ENCODE assay signal across 8 cellular contexts in the genomic region with DNA sequence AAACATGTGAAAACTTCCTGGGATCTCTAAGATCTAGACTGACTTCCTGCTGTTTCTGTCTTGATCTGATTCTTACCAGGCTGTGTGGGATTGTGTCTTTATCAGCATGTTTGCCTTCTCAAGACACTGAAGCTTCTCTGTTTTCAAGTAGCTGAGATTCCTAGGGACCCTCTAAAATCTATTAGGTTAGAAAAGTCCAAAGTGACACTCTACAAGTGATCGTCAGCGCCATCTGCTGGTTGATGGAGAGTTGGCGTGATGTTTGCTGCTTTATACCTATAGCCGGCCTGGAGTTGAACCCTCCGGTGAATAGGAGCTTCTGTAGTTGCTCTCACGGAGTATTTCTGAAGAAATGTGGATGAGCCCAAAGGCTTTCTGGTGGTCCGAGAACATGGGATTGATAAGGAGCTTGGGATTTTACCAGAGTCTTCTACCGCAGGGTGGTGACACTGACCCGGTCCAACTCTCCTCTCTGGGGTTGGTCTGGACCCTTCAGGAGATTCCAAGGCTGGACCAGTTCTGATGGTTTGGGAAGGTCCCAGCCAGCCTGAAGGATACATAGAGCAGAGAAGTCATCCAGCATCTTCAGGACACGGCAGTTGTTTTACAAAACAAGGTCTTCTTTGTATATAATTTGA.
DNase-seq lines count a peak whose midpoint lies in the region; ATAC-seq lines count a peak whose summit lies in the region.

No MANE protein-coding gene starts in this region.

- H3K4me1 ChIP-seq in NT2/D1 (ENCODE audit: insufficient read depth, insufficient read length) = no peaks in the 10 kb centered on the region

- POLR2A ChIA-PET in naive thymus-derived CD8-positive, alpha-beta T cell (lab: Charles Lee) = no interaction called here

- no peaks in the 10 kb centered on the region for H3K27me3 ChIP-seq in NT2/D1 (ENCODE audit: insufficient read depth, insufficient read length)

- H3K36me3 Mint-ChIP-seq in naive thymus-derived CD8-positive, alpha-beta T cell = no peaks in the 10 kb centered on the region

- peaks cover 0 to 9% (median 0%) of the 10 kb centered on the region in 5 donors for H3K27me3 Mint-ChIP-seq in naive thymus-derived CD8-positive, alpha-beta T cell

- no peaks in the 10 kb centered on the region for H3K9me3 ChIP-seq in NT2/D1 (ENCODE audit: insufficient read depth, low read length)

- no peaks in the 10 kb centered on the region for H3K36me3 ChIP-seq in NT2/D1 (ENCODE audit: insufficient read depth, insufficient read length, low read length)

- H3K4me1 Mint-ChIP-seq in naive thymus-derived CD8-positive, alpha-beta T cell = peaks cover 5 to 20% (median 12%) of the 10 kb centered on the region in 4 donors

- DNase-seq in ELF-1 (ENCODE audit: low read depth, low spot score) (peak; percentile 79), HK-2 (ENCODE audit: unreplicated experiment) (peak; percentile 45), NT2/D1 (ENCODE audit: low read depth, low spot score) (peak; percentile 49)
- DNase-seq in activated CD8-positive, alpha-beta memory T cell treated with anti-CD3 and anti-CD28 coated beads, Interleukin-2, amount 50 U/mL, for 48 hours = peak; percentile 89
- peak; percentile 50 to 86 (median 73) for DNase-seq in naive thymus-derived CD8-positive, alpha-beta T cell
- peak; percentile 41 to 72 (median 56) for DNase-seq in stimulated activated naive CD4-positive, alpha-beta T cell (lab: John Stamatoyannopoulos, UW)

- H3K4me3 Mint-ChIP-seq in naive thymus-derived CD8-positive, alpha-beta T cell = no peak overlapping the region

- peak overlapping the region in 2 of 10 donors; percentile 2 to 3 for H3K27ac Mint-ChIP-seq in naive thymus-derived CD8-positive, alpha-beta T cell

- no peak overlapping the region for H3K4me3 ChIP-seq in NT2/D1 (ENCODE audit: insufficient read length, low read depth)

- H3K9me3 Mint-ChIP-seq in naive thymus-derived CD8-positive, alpha-beta T cell = no peaks in the 10 kb centered on the region

- H3K9ac ChIP-seq in NT2/D1 (ENCODE audit: insufficient read length, low read depth) = no peak overlapping the region

- ATAC-seq in esophagus mucosa (peak; percentile 50), HG03354 (IDR thresholded peaks at IDR 0.05; ENCODE audit: poor library complexity, severe bottlenecking, unreplicated experiment) (no peak)
- ATAC-seq in naive thymus-derived CD8-positive, alpha-beta T cell = peak; percentile 84 to 89
